In genomic region chr4:4248036-4248884, GRCh38 we compare ENCODE assay signal across 8 cellular contexts. TPM values are rescaled to one million over a fixed set of nuclear protein-coding genes. Genes with fewer than 3 reads are reported as not detected.
DNase-seq lines count a peak whose midpoint lies in the region; ATAC-seq and TF ChIP-seq lines count a peak whose summit lies in the region.

TMEM128 (minus strand) TSS chr4:4248223; CDS start chr4:4248202, 21 bp downstream.

- H3K27ac ChIP-seq in CD8-positive, alpha-beta memory T cell (ENCODE audit: low read depth, low read length): peak within 1 kb of the TSS; percentile 93
- H3K27ac ChIP-seq in HL-60 (replicated peaks): peak within 1 kb of the TSS; percentile 90

- peaks cover 27 to 48% (median 44%) of the 10 kb centered on the region in 3 donors for H3K4me1 Mint-ChIP-seq in CD8-positive, alpha-beta memory T cell

- peaks cover 16% of the 10 kb centered on the region for H3K4me1 ChIP-seq in CD8-positive, alpha-beta memory T cell (ENCODE audit: insufficient read depth, low read length)

- ATAC-seq in GM19455 (IDR thresholded peaks at IDR 0.05; ENCODE audit: unreplicated experiment): peak; percentile 97

- H3K4me3 Mint-ChIP-seq in CD8-positive, alpha-beta memory T cell: peak within 1 kb of the TSS; percentile 95 to 99 (median 97)

- H3K9me3 ChIP-seq in CD8-positive, alpha-beta memory T cell (ENCODE audit: low read length): no peaks in the 10 kb centered on the region

- H3K36me3 ChIP-seq in CD8-positive, alpha-beta memory T cell (ENCODE audit: insufficient read depth, low read length): peaks cover 10% of the 10 kb centered on the region

- CTCF ChIA-PET in CD8-positive, alpha-beta memory T cell (lab: Charles Lee): interaction anchor here (0.9 to 7.6 kb wide), 8 partner anchors 8 to 185 kb away, joined by 3 to 64 read pairs (median 6); no protein-coding TSS in a partner anchor

- peak; percentile 88 to 95 (median 89) for DNase-seq in CD8-positive, alpha-beta memory T cell
- DNase-seq in HL-60 (ENCODE audit: low read depth in 1 of 2, low spot score in 1 of 2): peak; percentile 88 to 91
- peak; percentile 45 for DNase-seq in NK-92 (lab: John Stamatoyannopoulos, UW; ENCODE audit: unreplicated experiment)
- DNase-seq in activated CD8-positive, alpha-beta memory T cell treated with anti-CD3 and anti-CD28 coated beads for 24 hours: peak; percentile 96
- peak; percentile 80 for DNase-seq in effector CD8-positive, alpha-beta T cell (lab: John Stamatoyannopoulos, UW)
- DNase-seq in lung microvascular endothelial cell (ENCODE audit: low read depth in 2 of 2): peak; percentile 93 to 95
- peak; percentile 81 to 85 (median 84) for DNase-seq in stimulated activated CD4-positive, alpha-beta T cell treated with anti-CD3 and anti-CD28 coated beads, TNF-alpha, amount 100 ng/mL, for 48 hours (ENCODE audit: low read depth in 3 of 3)

- H3K36me3 Mint-ChIP-seq in CD8-positive, alpha-beta memory T cell: peaks cover 13 to 36% (median 15%) of the 10 kb centered on the region in 3 donors

- H3K27me3 Mint-ChIP-seq in CD8-positive, alpha-beta memory T cell: no peaks in the 10 kb centered on the region

- H3K4me3 ChIP-seq in CD8-positive, alpha-beta memory T cell (ENCODE audit: low read length): peak within 1 kb of the TSS; percentile 74
- H3K4me3 ChIP-seq in HL-60 (replicated peaks; ENCODE audit: insufficient read depth, low read length): peak within 1 kb of the TSS; percentile 66

- no peaks in the 10 kb centered on the region for H3K9me3 Mint-ChIP-seq in CD8-positive, alpha-beta memory T cell

- no peak for TF ChIP-seq CTCF in HL-60 (IDR thresholded peaks at IDR 0.05; ENCODE audit: insufficient read depth, low read length)

- POLR2A ChIA-PET in CD8-positive, alpha-beta memory T cell (lab: Charles Lee): interaction anchor here (0.9 to 2.3 kb wide), 7 partner anchors 11 to 294 kb away, joined by 3 to 11 read pairs (median 7); partner anchors contain the start of genes LYAR, NSG1, STX18 and ZBTB49

- no peaks in the 10 kb centered on the region for H3K27me3 ChIP-seq in CD8-positive, alpha-beta memory T cell (ENCODE audit: insufficient read depth, low read length, poor library complexity, severe bottlenecking)
- H3K27me3 ChIP-seq in HL-60 (ENCODE audit: insufficient read depth, poor library complexity, severe bottlenecking): peaks cover 2% of the 10 kb centered on the region

- H3K27ac Mint-ChIP-seq in CD8-positive, alpha-beta memory T cell: peak within 1 kb of the TSS; percentile 97 to 99 (median 98)

RNA-seq across cellular contexts. Expression of gene TMEM128, which starts in this region (rescaled TPM):
- total RNA-seq in CD8-positive, alpha-beta memory T cell: 10 to 100 TPM; 24.1 to 26.6 TPM
- polyA plus RNA-seq in CD8-positive, alpha-beta memory T cell: 46.4 TPM
- total RNA-seq in lung microvascular endothelial cell: 14.6 and 16.3 TPM in 2 replicates

Comparison
In these comparisons a context has a peak if more than half of its experiments do, and no peak if none do; other contexts are left out.
1. Peak in every context shown above with its lines: DNase-seq, ATAC-seq, H3K4me3 ChIP-seq and H3K27ac ChIP-seq.
2. DNase-seq: peak in every context shown above with its lines; median percentile 96 in activated CD8-positive, alpha-beta memory T cell treated with anti-CD3 and anti-CD28 coated beads for 24 hours; 94 in lung microvascular endothelial cell; 90 in HL-60; 89 in CD8-positive, alpha-beta memory T cell; 84 in stimulated activated CD4-positive, alpha-beta T cell treated with anti-CD3 and anti-CD28 coated beads, TNF-alpha, amount 100 ng/mL, for 48 hours; 80 in effector CD8-positive, alpha-beta T cell; 45 in NK-92.